Comparison of ENCODE assay signal across 9 cellular contexts in the genomic region with DNA sequence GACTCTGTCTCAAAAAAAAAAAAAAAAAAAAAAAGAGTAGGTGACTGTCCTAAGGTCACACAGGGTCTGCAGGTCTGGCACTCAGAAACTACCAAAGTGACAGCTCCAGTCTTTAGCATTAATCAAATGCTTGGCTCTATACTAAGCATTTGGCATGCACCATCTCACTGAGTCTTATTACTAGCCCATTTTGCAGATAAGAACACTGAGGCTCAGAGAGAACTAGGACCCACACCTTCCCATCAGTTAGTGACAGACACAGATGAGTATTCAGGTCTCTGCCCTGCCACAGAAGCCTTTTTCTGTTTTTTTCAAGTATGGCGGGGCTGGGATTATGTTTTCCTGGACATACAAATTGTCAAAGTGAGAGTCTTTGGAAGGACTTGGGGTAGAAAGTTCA.
"Had no signal": no experiment of that assay in that cellular context is flagged by ENCODE, and none has a peak within 500 bp of the region (broad histone marks: within the 10 kb centered on the region; RNA-seq: fewer than 3 reads in every experiment).

No MANE protein-coding gene starts in this region.

- H3K4me1 Mint-ChIP-seq: IgD-negative memory B cell had no signal

- H3K27ac Mint-ChIP-seq: GM23338, H9, HFFc6, IgD-negative memory B cell had no signal

- H3K4me3 ChIP-seq: GM23338 had no signal

- H3K4me3 Mint-ChIP-seq: GM23338, H9, HFFc6, IgD-negative memory B cell had no signal

- FAIRE-seq: H1, H54 had no signal

- DNase-seq: H9, HCEC 1CT, HFFc6, KG1 had no signal

- H3K9me3 Mint-ChIP-seq: GM23338, H9, HFFc6, IgD-negative memory B cell had no signal

- ATAC-seq: GM23338 had no signal

- H3K27ac ChIP-seq: HL-60 had no signal

- H3K27me3 Mint-ChIP-seq: IgD-negative memory B cell had no signal
